ENCODE assay signal across 20 cellular contexts in the genomic region with DNA sequence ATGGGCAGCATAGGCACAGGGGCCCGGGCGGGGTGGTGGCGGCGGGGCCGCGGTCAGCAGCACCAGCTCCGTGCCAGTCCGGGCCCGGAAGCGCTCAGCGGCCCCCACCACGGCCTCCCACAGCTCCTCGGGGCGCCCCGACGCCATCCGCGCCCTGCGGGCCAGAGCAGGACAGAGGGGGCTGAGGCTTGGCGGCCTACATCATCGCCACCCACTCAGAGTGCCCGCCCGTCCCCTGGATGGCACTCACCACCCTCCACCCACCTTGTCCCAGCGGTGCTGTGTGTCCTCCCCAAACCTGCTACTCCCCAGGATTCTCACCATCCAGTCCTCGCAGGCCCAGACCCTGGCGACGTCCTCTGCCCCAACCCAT. TPM values are rescaled to one million over a fixed set of nuclear protein-coding genes. Genes with fewer than 3 reads are reported as not detected.
DNase-seq lines count a peak whose midpoint lies in the region; ATAC-seq lines count a peak whose summit lies in the region.
"Had no signal": no experiment of that assay in that cellular context is flagged by ENCODE, and none has a peak within 500 bp of the region (broad histone marks: within the 10 kb centered on the region; RNA-seq: fewer than 3 reads in every experiment).

No MANE protein-coding gene starts in this region.

- H4K20me1 ChIP-seq in BLaER1 = no peaks in the 10 kb centered on the region
- no peaks in the 10 kb centered on the region; a peak in 1 of 22 replicates for H4K20me1 ChIP-seq in BLaER1 treated with 17β-estradiol and CSF1 and Interleukin-3, amounts not matched to agents 10 nM and 100 nM

- ATAC-seq in HG03378 (IDR thresholded peaks at IDR 0.05; ENCODE audit: unreplicated experiment) (no peak), GM19452 (IDR thresholded peaks at IDR 0.05; ENCODE audit: unreplicated experiment) (no peak)
- ATAC-seq: HCT116 had no signal

- DNase-seq in adipocyte (ENCODE audit: low read depth) (no peak), neuronal stem cell (ENCODE audit: low spot score) (no peak), ACHN (no peak)
- DNase-seq: Calu3, DMS79 treated with DMSO at 0.1 percent for 48 hours, GF-D8, KBM-7, MV-4-11, NCI-H1105 treated with DMSO at 0.1 percent for 48 hours, NCI-H2029, NCI-H446, NCI-H524 treated with DMSO at 0.1 percent for 48 hours, NCI-H774, PC-9 had no signal

- no peak overlapping the region for H4K8ac ChIP-seq in neuronal stem cell (ENCODE audit: low read depth, low read length)

- H3K23ac ChIP-seq in neuronal stem cell (ENCODE audit: low read depth, low read length, poor library complexity) = peak overlapping the region; percentile 46

- H2AK5ac ChIP-seq in neuronal stem cell (ENCODE audit: low read depth, low read length) = no peak overlapping the region

- H4K91ac ChIP-seq in neuronal stem cell (ENCODE audit: low read depth, low read length, poor library complexity) = no peak overlapping the region

- WGBS in neuronal stem cell (ENCODE audit: extremely low coverage in 2 of 2, insufficient read length in 2 of 2, insufficient replicate concordance in 1 of 2), 2 donors = no CpG with 5 or more reads among the region's 27 CpGs

- H3K18ac ChIP-seq in neuronal stem cell (ENCODE audit: low read length) = no peak overlapping the region

- peaks cover 10% of the 10 kb centered on the region for H3K79me1 ChIP-seq in neuronal stem cell (ENCODE audit: low read depth, low read length)

- H3K27me3 ChIP-seq in BLaER1 (no peaks in the 10 kb centered on the region), adipocyte (replicated peaks; ENCODE audit: control insufficient read depth, insufficient read depth, low read length) (no peaks in the 10 kb centered on the region), neuronal stem cell (ENCODE audit: control insufficient read depth in 3 of 3, insufficient read depth in 3 of 3, low read depth in 1 of 3, low read length in 3 of 3) (no peaks in the 10 kb centered on the region)
- no peaks in the 10 kb centered on the region for H3K27me3 ChIP-seq in BLaER1 treated with 17β-estradiol and CSF1 and Interleukin-3, amounts not matched to agents 10 nM and 100 nM
- H3K27me3 ChIP-seq: SJSA1 had no signal

- H3K4me2 ChIP-seq in BLaER1 (no peak overlapping the region), neuronal stem cell (ENCODE audit: insufficient read depth, low read length, poor library complexity, severe bottlenecking) (no peak overlapping the region)
- peak overlapping the region in 1 of 11 experiments; percentile 99; a peak in 1 of 22 replicates for H3K4me2 ChIP-seq in BLaER1 treated with 17β-estradiol and CSF1 and Interleukin-3, amounts not matched to agents 10 nM and 100 nM
- H3K4me2 ChIP-seq: PC-9 had no signal

- H3K14ac ChIP-seq in neuronal stem cell (ENCODE audit: low read length) = no peak overlapping the region

- H3K4ac ChIP-seq in neuronal stem cell (ENCODE audit: low read length) = no peak overlapping the region

- H2BK12ac ChIP-seq in neuronal stem cell (ENCODE audit: low read length) = no peak overlapping the region

- no peak overlapping the region; the same call in 1 of the 2 replicates for H3K27ac ChIP-seq in BLaER1
- peak overlapping the region in 3 of 11 experiments; percentile 6 to 34 (median 15); a peak in 3 of 22 replicates for H3K27ac ChIP-seq in BLaER1 treated with 17β-estradiol and CSF1 and Interleukin-3, amounts not matched to agents 10 nM and 100 nM
- no peak overlapping the region for H3K27ac ChIP-seq in neuronal stem cell (replicated peaks; ENCODE audit: low read length)
- H3K27ac ChIP-seq: PC-9, SJSA1 had no signal

- H3K36me3 ChIP-seq in BLaER1 (peaks cover 17% of the 10 kb centered on the region), adipocyte (ENCODE audit: control insufficient read depth, insufficient read depth, low read length, severe bottlenecking) (peaks cover 16% of the 10 kb centered on the region), neuronal stem cell (replicated peaks in 1 of 2; ENCODE audit: control insufficient read depth in 2 of 2, insufficient read depth in 2 of 2, low read length in 2 of 2) (peaks cover 2 to 9% of the 10 kb centered on the region in 2 donors)
- H3K36me3 ChIP-seq in BLaER1 treated with 17β-estradiol and CSF1 and Interleukin-3, amounts not matched to agents 10 nM and 100 nM = peaks cover 0 to 40% (median 13%) of the 10 kb centered on the region in 11 experiments; a peak in 13 of 22 replicates

- no peak overlapping the region for H2AFZ ChIP-seq in neuronal stem cell (ENCODE audit: low read length)
- H2AFZ ChIP-seq: PC-9 had no signal

- H3K9me3 ChIP-seq in BLaER1 (no peaks in the 10 kb centered on the region), adipocyte (ENCODE audit: control insufficient read depth, low read length) (no peaks in the 10 kb centered on the region), neuronal stem cell (replicated peaks in 1 of 2; ENCODE audit: control insufficient read depth in 2 of 2, insufficient read depth in 1 of 2, low read depth in 1 of 2, low read length in 2 of 2) (no peaks in the 10 kb centered on the region)
- H3K9me3 ChIP-seq in BLaER1 treated with 17β-estradiol and CSF1 and Interleukin-3, amounts not matched to agents 10 nM and 100 nM (replicated peaks in 1 of 11) = no peaks in the 10 kb centered on the region
- H3K9me3 ChIP-seq: SJSA1 had no signal

- H2BK120ac ChIP-seq in neuronal stem cell (ENCODE audit: low read depth, low read length) = no peak overlapping the region

- H3K4me3 ChIP-seq in BLaER1 (no peak overlapping the region), adipocyte (ENCODE audit: low read length) (no peak overlapping the region), neuronal stem cell (ENCODE audit: low read length in 2 of 2) (no peak overlapping the region)
- H3K4me3 ChIP-seq in BLaER1 treated with 17β-estradiol and CSF1 and Interleukin-3, amounts not matched to agents 10 nM and 100 nM = no peak overlapping the region
- H3K4me3 ChIP-seq: PC-9, SJSA1 had no signal

- H2BK15ac ChIP-seq in neuronal stem cell (ENCODE audit: low read length) = no peak overlapping the region

- H2BK5ac ChIP-seq in neuronal stem cell (ENCODE audit: low read length) = no peak overlapping the region

- in situ Hi-C loops in ACHN (cut with HindIII; ENCODE audit: low pct_ligation_motif_present, low pct_unique_long_range_greater_than_20kb, low sequenced_read_pairs) = no loop called here

- peaks cover 40% of the 10 kb centered on the region for H3K4me1 ChIP-seq in BLaER1
- H3K4me1 ChIP-seq in BLaER1 treated with 17β-estradiol and CSF1 and Interleukin-3, amounts not matched to agents 10 nM and 100 nM = peaks cover 37 to 73% (median 56%) of the 10 kb centered on the region in 10 experiments
- H3K4me1 ChIP-seq in adipocyte (ENCODE audit: control insufficient read depth, insufficient read depth, low read length) = peaks cover 39% of the 10 kb centered on the region
- peaks cover 12 to 16% of the 10 kb centered on the region in 2 donors for H3K4me1 ChIP-seq in neuronal stem cell (ENCODE audit: control insufficient read depth in 2 of 2, insufficient read depth in 1 of 2, low read depth in 1 of 2, low read length in 2 of 2)

- H3K9ac ChIP-seq in BLaER1 = peak overlapping the region; percentile 43; the same call in 1 of the 2 replicates
- peak overlapping the region in 10 of 11 experiments; percentile 14 to 98 (median 94); a peak in 10 of 22 replicates for H3K9ac ChIP-seq in BLaER1 treated with 17β-estradiol and CSF1 and Interleukin-3, amounts not matched to agents 10 nM and 100 nM
- H3K9ac ChIP-seq in adipocyte (ENCODE audit: low read length) = peak overlapping the region; percentile 99
- H3K9ac ChIP-seq in neuronal stem cell (ENCODE audit: low read depth, low read length, poor library complexity) = no peak overlapping the region

RNA-seq across cellular contexts. Expression of gene AKT1S1, which starts 4.0 kb away (rescaled TPM):
- 45.3 TPM for polyA plus RNA-seq in neuronal stem cell (2013, experiment 1 of 2)
- 42.9 TPM for polyA plus RNA-seq in neuronal stem cell (2013, experiment 2 of 2)

RNA-seq across cellular contexts. Expression of gene TBC1D17, which starts 4.4 kb away (rescaled TPM):
- 29.5 TPM for polyA plus RNA-seq in neuronal stem cell (2013, experiment 1 of 2)
- 29.9 TPM for polyA plus RNA-seq in neuronal stem cell (2013, experiment 2 of 2)

RNA-seq across cellular contexts. Expression of gene PNKP, which starts 5.8 kb away (rescaled TPM):
- 56.3 TPM for polyA plus RNA-seq in neuronal stem cell (2013, experiment 1 of 2)
- 62.9 TPM for polyA plus RNA-seq in neuronal stem cell (2013, experiment 2 of 2)

RNA-seq across cellular contexts. Expression of gene PTOV1, which starts 22.2 kb away (rescaled TPM):
- polyA plus RNA-seq in neuronal stem cell (2013, experiment 1 of 2) = 316 TPM
- 321 TPM for polyA plus RNA-seq in neuronal stem cell (2013, experiment 2 of 2)

RNA-seq across cellular contexts. Expression of gene IL4I1, which starts 23.6 kb away (rescaled TPM):
- polyA plus RNA-seq in neuronal stem cell (2013, experiment 1 of 2) = 0.28 TPM
- 0.26 TPM for polyA plus RNA-seq in neuronal stem cell (2013, experiment 2 of 2)
